In genomic region chr9:111926421-111926875, GRCh38 we compare ENCODE assay signal across 8 cellular contexts.
DNase-seq lines count a peak whose midpoint lies in the region; ATAC-seq lines count a peak whose summit lies in the region.

No MANE protein-coding gene starts in this region.

- DNase-seq in AML-193 (lab: John Stamatoyannopoulos, UW) (peak; percentile 59), fibroblast of the conjunctiva (ENCODE audit: low read depth) (peak; percentile 27), NCI-H1417 (lab: John Stamatoyannopoulos, UW) (no peak), HuH-7.5 (ENCODE audit: low spot score) (no peak)
- peak; percentile 48 for DNase-seq in activated CD4-positive, alpha-beta T cell treated with anti-CD3 and anti-CD28 coated beads, Interleukin-2, amount 50 U/mL, for 1 hour
- peak; percentile 34 for DNase-seq in stimulated activated CD4-positive, alpha-beta T cell treated with anti-CD3 and anti-CD28 coated beads, Interleukin-4, amount 100 ng/mL, for 1 hour

- peak; percentile 98 for ATAC-seq in GM19463 (IDR thresholded peaks at IDR 0.05; ENCODE audit: unreplicated experiment)
- ATAC-seq in HG03565 (IDR thresholded peaks at IDR 0.05; ENCODE audit: unreplicated experiment): peak; percentile 91

Comparison
In these comparisons a context has a peak if more than half of its experiments do, and no peak if none do; other contexts are left out.
1. DNase-seq: peak in AML-193 (2 of 2), activated CD4-positive, alpha-beta T cell treated with anti-CD3 and anti-CD28 coated beads, Interleukin-2, amount 50 U/mL, for 1 hour (single experiment), fibroblast of the conjunctiva (single experiment) and stimulated activated CD4-positive, alpha-beta T cell treated with anti-CD3 and anti-CD28 coated beads, Interleukin-4, amount 100 ng/mL, for 1 hour (single experiment); none in NCI-H1417 (0 of 3) and HuH-7.5 (single experiment).